8 cellular contexts compared by ENCODE assay signal in the genomic region with DNA sequence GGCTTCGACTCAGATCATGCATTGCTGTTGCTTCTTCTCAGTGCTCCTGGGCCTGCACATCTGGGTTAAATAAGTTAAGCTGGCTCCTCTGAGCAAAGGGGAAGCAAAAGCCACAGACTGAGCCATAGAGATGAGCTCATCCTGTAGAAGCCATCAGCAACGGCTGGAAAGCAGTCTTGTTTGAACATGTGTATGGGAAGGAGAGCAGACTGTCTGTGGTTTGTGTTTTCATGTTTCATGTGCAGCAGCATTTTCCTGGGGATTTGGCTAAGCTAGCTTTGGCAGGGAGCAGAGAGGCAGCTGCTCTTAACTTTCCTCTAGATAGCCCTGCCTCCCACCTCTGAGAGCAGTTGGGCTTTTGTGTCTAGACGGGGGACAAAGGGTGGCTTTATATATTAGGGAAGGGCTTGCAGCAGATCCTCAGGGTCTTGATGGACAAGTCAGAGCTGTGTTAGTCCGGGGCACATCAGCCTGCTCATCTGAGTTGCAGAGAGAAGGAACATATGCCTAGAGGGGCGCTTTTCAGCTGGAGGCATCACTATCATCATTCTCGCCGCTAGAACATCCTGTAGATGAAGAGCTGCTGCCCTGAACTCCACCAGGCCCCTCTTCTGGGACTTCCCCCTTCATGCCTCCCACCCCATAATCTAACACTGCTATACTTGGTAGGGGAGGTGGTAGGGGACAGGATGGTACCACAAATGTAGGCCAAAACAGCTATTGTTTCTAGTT. TPM values are rescaled to one million over a fixed set of nuclear protein-coding genes. Genes with fewer than 3 reads are reported as not detected.
A peak's percentile ranks its signal among the peaks of the same experiment; 100 is the strongest.
DNase-seq lines count a peak whose midpoint lies in the region; ATAC-seq, FAIRE-seq and TF ChIP-seq lines count a peak whose summit lies in the region.

No MANE protein-coding gene starts in this region.

- POLR2A ChIA-PET in CD4-positive, alpha-beta T cell (lab: Charles Lee), result interaction anchor here (1.3 to 1.7 kb wide), 3 partner anchors 12 to 36 kb away, joined by 4 to 11 read pairs (median 10); partner anchors contain the start of genes DCPS and TIRAP
- POLR2A ChIA-PET in T-cell (lab: Charles Lee), result interaction anchor here in 1 of 2 donors (0.6 to 1.4 kb wide), 3 partner anchors 11 to 37 kb away, joined by 3 to 5 read pairs (median 5); no protein-coding TSS in a partner anchor

- intact Hi-C loops in CD4-positive, alpha-beta T cell (cut with DNase I, micrococcal nuclease), result loop anchor here in 1 of 2 experiments (10.0 kb wide), 1 partner anchor 676 kb away; no protein-coding TSS in a partner anchor

- no peaks in the 10 kb centered on the region for H3K36me3 ChIP-seq in esophagus (ENCODE audit: control insufficient read depth in 2 of 2, insufficient read depth in 2 of 2, low read length in 1 of 2)

- peaks cover 54% of the 10 kb centered on the region for H3K36me3 Mint-ChIP-seq in CD4-positive, alpha-beta T cell (ENCODE audit: low read depth)
- H3K36me3 Mint-ChIP-seq in T-cell, result peaks cover 37% of the 10 kb centered on the region

- peak overlapping the region; percentile 40 for H3K27ac Mint-ChIP-seq in CD4-positive, alpha-beta T cell
- peak overlapping the region; percentile 84 to 94 for H3K27ac Mint-ChIP-seq in T-cell

- H3K9me3 Mint-ChIP-seq in CD4-positive, alpha-beta T cell, result peaks cover 4% of the 10 kb centered on the region
- H3K9me3 Mint-ChIP-seq in T-cell, result peaks cover 0 to 7% (median 4%) of the 10 kb centered on the region in 3 donors

- peak overlapping the region; percentile 12 for H3K4me3 Mint-ChIP-seq in CD4-positive, alpha-beta T cell
- peak overlapping the region; percentile 28 to 72 (median 29) for H3K4me3 Mint-ChIP-seq in T-cell

- no peaks in the 10 kb centered on the region for H3K27me3 ChIP-seq in CD4-positive, alpha-beta T cell (ENCODE audit: control insufficient read depth, insufficient read depth, low read length)
- H3K27me3 ChIP-seq in esophagus (ENCODE audit: control insufficient read depth in 1 of 2, insufficient read depth in 2 of 2, low read length in 2 of 2), result no peaks in the 10 kb centered on the region

- H3K4me1 ChIP-seq in esophagus (ENCODE audit: control insufficient read depth in 2 of 2, insufficient read depth in 2 of 2, low read length in 1 of 2), result peaks cover 4 to 18% of the 10 kb centered on the region in 2 donors

- H3K27ac ChIP-seq in CD4-positive, alpha-beta T cell (ENCODE audit: low read depth, low read length), result no peak overlapping the region
- peak overlapping the region; percentile 74 to 79 for H3K27ac ChIP-seq in esophagus (ENCODE audit: low read depth in 2 of 2, low read length in 1 of 2)

- H3K9me3 ChIP-seq in CD4-positive, alpha-beta T cell (ENCODE audit: control insufficient read depth, low read length), result no peaks in the 10 kb centered on the region
- H3K9me3 ChIP-seq in esophagus (ENCODE audit: control insufficient read depth in 2 of 2, insufficient read depth in 1 of 2, low read depth in 1 of 2, low read length in 1 of 2), result no peaks in the 10 kb centered on the region

- no peak overlapping the region for H3K4me3 ChIP-seq in esophagus (ENCODE audit: low read depth in 1 of 2, low read length in 2 of 2)

- no peak for TF ChIP-seq CTCF in CD4-positive, alpha-beta T cell (IDR thresholded peaks at IDR 0.05)
- no peak for TF ChIP-seq CTCF in omental fat pad (IDR thresholded peaks at IDR 0.05)

- FAIRE-seq in GM19239 (lab: Jason Lieb, UNC), result peak; percentile 97

- 28 to 39% methylated on average over 7 of the region's 7 CpGs for WGBS in esophagus, 2 donors

- peak; percentile 85 for ATAC-seq in CD4-positive, alpha-beta T cell (ENCODE audit: poor library complexity)
- peak; percentile 86 for ATAC-seq in HG03354 (IDR thresholded peaks at IDR 0.05; ENCODE audit: poor library complexity, severe bottlenecking, unreplicated experiment)
- peak; percentile 72 to 78 (median 76) for ATAC-seq in T-cell (replicated peaks in 1 of 4)
- peak; percentile 63 for ATAC-seq in omental fat pad (ENCODE audit: low FRiP score)

- H3K27me3 Mint-ChIP-seq in CD4-positive, alpha-beta T cell, result no peaks in the 10 kb centered on the region
- no peaks in the 10 kb centered on the region for H3K27me3 Mint-ChIP-seq in T-cell

- peak in 1 of 10 experiments; percentile 14 for DNase-seq in CD4-positive, alpha-beta T cell
- peak; percentile 52 for DNase-seq in GM19239 (ENCODE audit: insufficient read length, low spot score)
- peak in 14 of 34 experiments; percentile 12 to 56 (median 34) for DNase-seq in T-cell
- no peak for DNase-seq in omental fat pad (ENCODE audit: low spot score)
- no peak for DNase-seq in NCI-H187 treated with DMSO at 0.1 percent for 48 hours (lab: John Stamatoyannopoulos, UW)
- DNase-seq in NCI-H345 treated with DMSO at 0.1 percent for 48 hours (lab: John Stamatoyannopoulos, UW; ENCODE audit: unreplicated experiment), result no peak

- peaks cover 47% of the 10 kb centered on the region for H3K4me1 Mint-ChIP-seq in CD4-positive, alpha-beta T cell (ENCODE audit: low read depth)
- H3K4me1 Mint-ChIP-seq in T-cell, result peaks cover 28 to 46% (median 36%) of the 10 kb centered on the region in 3 donors

- CTCF ChIA-PET in CD4-positive, alpha-beta T cell (lab: Charles Lee), result interaction anchor here (1.4 kb wide), 1 partner anchor 8 kb away, joined by 9 read pairs; no protein-coding TSS in a partner anchor
- CTCF ChIA-PET in T-cell (lab: Charles Lee), result interaction anchor here (0.8 to 2.6 kb wide), 5 partner anchors 9 to 162 kb away, joined by 3 to 13 read pairs (median 4); partner anchors contain the start of gene DCPS (in 1 of the 2)

RNA-seq across cellular contexts. Expression of gene DCPS, which starts 14.9 kb away (rescaled TPM):
- total RNA-seq in CD4-positive, alpha-beta T cell, result 1 to 10 TPM; 6.2 to 6.3 TPM
- total RNA-seq in T-cell, result 10 to 100 TPM; 12.4 to 23.7 (median 19.8) TPM
- 10 to 100 TPM; 15.9 to 18.9 TPM for polyA plus RNA-seq in esophagus
- total RNA-seq in omental fat pad, result 10 to 100 TPM in 2 of 4 donors, 1 to 10 TPM in 2; 8.0 to 12.4 (median 9.9) TPM

RNA-seq across cellular contexts. Expression of gene TIRAP, which starts 35.9 kb away (rescaled TPM):
- total RNA-seq in CD4-positive, alpha-beta T cell, result 1 to 10 TPM; 7.7 to 7.9 TPM
- total RNA-seq in T-cell (10 to 100 TPM; 11.3 to 23.4 (median 21.9) TPM), omental fat pad (10 to 100 TPM in 1 of 4 donors, 1 to 10 TPM in 3; 6.0 to 17.0 (median 8.5) TPM)
- 1 to 10 TPM; 2.8 to 4.1 TPM for polyA plus RNA-seq in esophagus

RNA-seq across cellular contexts. Expression of gene ST3GAL4, which starts 36.7 kb away (rescaled TPM):
- total RNA-seq in CD4-positive, alpha-beta T cell, result 1 to 10 TPM; 1.6 TPM
- total RNA-seq in T-cell (1 to 10 TPM; 2.6 to 4.8 (median 3.6) TPM), omental fat pad (10 to 100 TPM; 13.2 to 59.3 (median 41.9) TPM)
- 100 to 1,000 TPM in 1 of 2 donors, 10 to 100 TPM in 1; 78.9 to 107 TPM for polyA plus RNA-seq in esophagus

RNA-seq across cellular contexts. Expression of gene FOXRED1, which starts 49.9 kb away (rescaled TPM):
- 10 to 100 TPM; 25.3 to 29.0 TPM for total RNA-seq in CD4-positive, alpha-beta T cell
- 10 to 100 TPM; 32.5 to 38.5 (median 34.5) TPM for total RNA-seq in T-cell
- polyA plus RNA-seq in esophagus, result 10 to 100 TPM; 18.8 to 21.2 TPM
- 10 to 100 TPM; 10.2 to 27.3 (median 17.4) TPM for total RNA-seq in omental fat pad

RNA-seq across cellular contexts. Expression of gene SRPRA, which starts 50.1 kb away (rescaled TPM):
- 100 to 1,000 TPM; 198 to 206 TPM for total RNA-seq in CD4-positive, alpha-beta T cell
- total RNA-seq in T-cell, result 100 to 1,000 TPM; 134 to 176 (median 142) TPM
- 10 to 100 TPM; 34.7 to 48.3 TPM for polyA plus RNA-seq in esophagus
- 100 to 1,000 TPM in 1 of 4 donors, 10 to 100 TPM in 3; 83.5 to 109 (median 91.8) TPM for total RNA-seq in omental fat pad
